Comparison of ENCODE assay signal across 2 cellular contexts in genomic region chr12:121783771-121784170, GRCh38.
TF ChIP-seq lines count a peak whose summit lies in the region.

No MANE protein-coding gene starts in this region.

TF ChIP-seq in SK-N-SH, 30 proteins besides CTCF, POLR2A, EP300 and RAD21 (continued from another document):
- TF ChIP-seq, protein P1, sequence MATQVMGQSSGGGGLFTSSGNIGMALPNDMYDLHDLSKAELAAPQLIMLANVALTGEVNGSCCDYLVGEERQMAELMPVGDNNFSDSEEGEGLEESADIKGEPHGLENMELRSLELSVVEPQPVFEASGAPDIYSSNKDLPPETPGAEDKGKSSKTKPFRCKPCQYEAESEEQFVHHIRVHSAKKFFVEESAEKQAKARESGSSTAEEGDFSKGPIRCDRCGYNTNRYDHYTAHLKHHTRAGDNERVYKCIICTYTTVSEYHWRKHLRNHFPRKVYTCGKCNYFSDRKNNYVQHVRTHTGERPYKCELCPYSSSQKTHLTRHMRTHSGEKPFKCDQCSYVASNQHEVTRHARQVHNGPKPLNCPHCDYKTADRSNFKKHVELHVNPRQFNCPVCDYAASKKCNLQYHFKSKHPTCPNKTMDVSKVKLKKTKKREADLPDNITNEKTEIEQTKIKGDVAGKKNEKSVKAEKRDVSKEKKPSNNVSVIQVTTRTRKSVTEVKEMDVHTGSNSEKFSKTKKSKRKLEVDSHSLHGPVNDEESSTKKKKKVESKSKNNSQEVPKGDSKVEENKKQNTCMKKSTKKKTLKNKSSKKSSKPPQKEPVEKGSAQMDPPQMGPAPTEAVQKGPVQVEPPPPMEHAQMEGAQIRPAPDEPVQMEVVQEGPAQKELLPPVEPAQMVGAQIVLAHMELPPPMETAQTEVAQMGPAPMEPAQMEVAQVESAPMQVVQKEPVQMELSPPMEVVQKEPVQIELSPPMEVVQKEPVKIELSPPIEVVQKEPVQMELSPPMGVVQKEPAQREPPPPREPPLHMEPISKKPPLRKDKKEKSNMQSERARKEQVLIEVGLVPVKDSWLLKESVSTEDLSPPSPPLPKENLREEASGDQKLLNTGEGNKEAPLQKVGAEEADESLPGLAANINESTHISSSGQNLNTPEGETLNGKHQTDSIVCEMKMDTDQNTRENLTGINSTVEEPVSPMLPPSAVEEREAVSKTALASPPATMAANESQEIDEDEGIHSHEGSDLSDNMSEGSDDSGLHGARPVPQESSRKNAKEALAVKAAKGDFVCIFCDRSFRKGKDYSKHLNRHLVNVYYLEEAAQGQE (IDR thresholded peaks at IDR 0.05; ENCODE audit: low read depth, low read length): no peak
- no peak for TF ChIP-seq CHD2 (IDR thresholded peaks at IDR 0.05; ENCODE audit: low read length, partially characterized antibody)
- no peak for TF ChIP-seq TAF1 (IDR thresholded peaks at IDR 0.05; ENCODE audit: borderline replicate concordance, low read depth, low read length)
- TF ChIP-seq RXRA (IDR thresholded peaks at IDR 0.05; ENCODE audit: borderline replicate concordance, low read depth): no peak
- TF ChIP-seq SMC3 (IDR thresholded peaks at IDR 0.05; ENCODE audit: low read depth, low read length): no peak
- no peak for TF ChIP-seq USF2 (IDR thresholded peaks at IDR 0.05; ENCODE audit: borderline replicate concordance, low read depth, low read length)
- TF ChIP-seq, protein P2, sequence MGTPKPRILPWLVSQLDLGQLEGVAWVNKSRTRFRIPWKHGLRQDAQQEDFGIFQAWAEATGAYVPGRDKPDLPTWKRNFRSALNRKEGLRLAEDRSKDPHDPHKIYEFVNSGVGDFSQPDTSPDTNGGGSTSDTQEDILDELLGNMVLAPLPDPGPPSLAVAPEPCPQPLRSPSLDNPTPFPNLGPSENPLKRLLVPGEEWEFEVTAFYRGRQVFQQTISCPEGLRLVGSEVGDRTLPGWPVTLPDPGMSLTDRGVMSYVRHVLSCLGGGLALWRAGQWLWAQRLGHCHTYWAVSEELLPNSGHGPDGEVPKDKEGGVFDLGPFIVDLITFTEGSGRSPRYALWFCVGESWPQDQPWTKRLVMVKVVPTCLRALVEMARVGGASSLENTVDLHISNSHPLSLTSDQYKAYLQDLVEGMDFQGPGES (IDR thresholded peaks at IDR 0.05; ENCODE audit: low read depth, low read length): no peak
- TF ChIP-seq MXI1 (IDR thresholded peaks at IDR 0.05; ENCODE audit: low read depth, low read length): no peak
- no peak for TF ChIP-seq POLR2AphosphoS5 (IDR thresholded peaks at IDR 0.05; ENCODE audit: low read depth, low read length)
- TF ChIP-seq GATA2 (CRISPR knock-in tag; IDR thresholded peaks at IDR 0.05): no peak
- TF ChIP-seq SIN3A (IDR thresholded peaks at IDR 0.05; ENCODE audit: borderline replicate concordance, low read depth, low read length): no peak
- TF ChIP-seq, protein P3, sequence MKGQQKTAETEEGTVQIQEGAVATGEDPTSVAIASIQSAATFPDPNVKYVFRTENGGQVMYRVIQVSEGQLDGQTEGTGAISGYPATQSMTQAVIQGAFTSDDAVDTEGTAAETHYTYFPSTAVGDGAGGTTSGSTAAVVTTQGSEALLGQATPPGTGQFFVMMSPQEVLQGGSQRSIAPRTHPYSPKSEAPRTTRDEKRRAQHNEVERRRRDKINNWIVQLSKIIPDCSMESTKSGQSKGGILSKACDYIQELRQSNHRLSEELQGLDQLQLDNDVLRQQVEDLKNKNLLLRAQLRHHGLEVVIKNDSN (IDR thresholded peaks at IDR 0.05; ENCODE audit: borderline replicate concordance, low read depth): no peak
- TF ChIP-seq ELF1 (IDR thresholded peaks at IDR 0.05): no peak
- no peak for TF ChIP-seq MAX (IDR thresholded peaks at IDR 0.05; ENCODE audit: low read depth)

TF ChIP-seq in SK-N-SH treated with all-trans-retinoic acid at 6 μM for 48 hours, 23 proteins besides CTCF, POLR2A, EP300 and RAD21 (continued from another document):
- TF ChIP-seq PATZ1 (CRISPR knock-in tag; IDR thresholded peaks at IDR 0.05; ENCODE audit: borderline replicate concordance) (no peak), ARNTL (CRISPR knock-in tag; IDR thresholded peaks at IDR 0.05; ENCODE audit: borderline replicate concordance, low read depth) (no peak), ZNF8 (CRISPR knock-in tag; IDR thresholded peaks at IDR 0.05) (no peak), ISL1 (CRISPR knock-in tag; IDR thresholded peaks at IDR 0.05) (no peak), SNAI2 (CRISPR knock-in tag; IDR thresholded peaks at IDR 0.05) (no peak), OSR1 (CRISPR knock-in tag; IDR thresholded peaks at IDR 0.05) (no peak), GLIS3 (CRISPR knock-in tag; IDR thresholded peaks at IDR 0.05) (no peak), ZNF70 (CRISPR knock-in tag; IDR thresholded peaks at IDR 0.05) (no peak), ZFP3 (CRISPR knock-in tag; IDR thresholded peaks at IDR 0.05) (no peak), CSDC2 (CRISPR knock-in tag; IDR thresholded peaks at IDR 0.05) (no peak)
- TF ChIP-seq, protein P4, sequence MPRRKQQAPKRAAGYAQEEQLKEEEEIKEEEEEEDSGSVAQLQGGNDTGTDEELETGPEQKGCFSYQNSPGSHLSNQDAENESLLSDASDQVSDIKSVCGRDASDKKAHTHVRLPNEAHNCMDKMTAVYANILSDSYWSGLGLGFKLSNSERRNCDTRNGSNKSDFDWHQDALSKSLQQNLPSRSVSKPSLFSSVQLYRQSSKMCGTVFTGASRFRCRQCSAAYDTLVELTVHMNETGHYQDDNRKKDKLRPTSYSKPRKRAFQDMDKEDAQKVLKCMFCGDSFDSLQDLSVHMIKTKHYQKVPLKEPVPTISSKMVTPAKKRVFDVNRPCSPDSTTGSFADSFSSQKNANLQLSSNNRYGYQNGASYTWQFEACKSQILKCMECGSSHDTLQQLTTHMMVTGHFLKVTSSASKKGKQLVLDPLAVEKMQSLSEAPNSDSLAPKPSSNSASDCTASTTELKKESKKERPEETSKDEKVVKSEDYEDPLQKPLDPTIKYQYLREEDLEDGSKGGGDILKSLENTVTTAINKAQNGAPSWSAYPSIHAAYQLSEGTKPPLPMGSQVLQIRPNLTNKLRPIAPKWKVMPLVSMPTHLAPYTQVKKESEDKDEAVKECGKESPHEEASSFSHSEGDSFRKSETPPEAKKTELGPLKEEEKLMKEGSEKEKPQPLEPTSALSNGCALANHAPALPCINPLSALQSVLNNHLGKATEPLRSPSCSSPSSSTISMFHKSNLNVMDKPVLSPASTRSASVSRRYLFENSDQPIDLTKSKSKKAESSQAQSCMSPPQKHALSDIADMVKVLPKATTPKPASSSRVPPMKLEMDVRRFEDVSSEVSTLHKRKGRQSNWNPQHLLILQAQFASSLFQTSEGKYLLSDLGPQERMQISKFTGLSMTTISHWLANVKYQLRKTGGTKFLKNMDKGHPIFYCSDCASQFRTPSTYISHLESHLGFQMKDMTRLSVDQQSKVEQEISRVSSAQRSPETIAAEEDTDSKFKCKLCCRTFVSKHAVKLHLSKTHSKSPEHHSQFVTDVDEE (CRISPR knock-in tag; IDR thresholded peaks at IDR 0.05): no peak
